In genomic region chr2:226358688-226359087, GRCh38 we compare ENCODE assay signal across 28 cellular contexts.
"Had no signal": no experiment of that assay in that cellular context is flagged by ENCODE, and none has a peak within 500 bp of the region (broad histone marks: within the 10 kb centered on the region; RNA-seq: fewer than 3 reads in every experiment).

No MANE protein-coding gene starts in this region.

- H3K9me3 ChIP-seq: lower lobe of right lung, neutrophil, right atrium auricular region, right lobe of liver, stomach, suprapubic skin, thoracic aorta, tibial artery, vagina had no signal

- H3K27ac Mint-ChIP-seq: naive thymus-derived CD8-positive, alpha-beta T cell; nephron; neural progenitor cell; progenitor cell of endocrine pancreas; stimulated activated naive B cell treated with anti-CD40 and anti-IgM and Interleukin-4, amounts not matched to agents 10 μg/mL and 1 μg/mL and 100 μg/mL, for 72 hours; type B pancreatic cell had no signal

- H3K4me1 ChIP-seq: lower lobe of right lung, parathyroid adenoma, right atrium auricular region, right lobe of liver, vagina had no signal

- H2AFZ ChIP-seq: neural progenitor cell, parathyroid adenoma had no signal

- H3K4me3 ChIP-seq: lower lobe of right lung, neural progenitor cell, right atrium auricular region, right lobe of liver, stomach, suprapubic skin, thoracic aorta, tibial artery, vagina had no signal

- H3K36me3 ChIP-seq: lower lobe of right lung, neural progenitor cell, neutrophil, right atrium auricular region, right lobe of liver, stomach, suprapubic skin, thoracic aorta, tibial artery, vagina had no signal

- H3K27me3 ChIP-seq: neural progenitor cell, right atrium auricular region, right lobe of liver, stomach, suprapubic skin, tibial artery, vagina had no signal

- H3K4me3 Mint-ChIP-seq: naive thymus-derived CD8-positive, alpha-beta T cell; nephron; neural progenitor cell; stimulated activated naive B cell treated with anti-CD40 and anti-IgM and Interleukin-4, amounts not matched to agents 10 μg/mL and 1 μg/mL and 100 μg/mL, for 72 hours; type B pancreatic cell had no signal

- ATAC-seq: left cardiac atrium; left lobe of liver; naive thymus-derived CD8-positive, alpha-beta T cell; right lobe of liver; stimulated activated naive B cell treated with anti-CD40 and anti-IgM and Interleukin-4, amounts not matched to agents 10 μg/mL and 1 μg/mL and 100 μg/mL, for 72 hours; stimulated activated naive CD8-positive, alpha-beta T cell treated with anti-CD3 and anti-CD28 coated beads, Interleukin-15, Interleukin-2, amounts not matched to agents 100 U/mL and 50 U/mL, for 24 hours had no signal

- H3K27ac ChIP-seq: lower lobe of right lung, neural progenitor cell, neutrophil, parathyroid adenoma, right atrium auricular region, right lobe of liver, stomach, suprapubic skin, thoracic aorta, tibial artery, vagina had no signal

- H3K79me2 ChIP-seq: parathyroid adenoma had no signal

- DNase-seq: hippocampal formation; kidney glomerular epithelial cell; left cardiac atrium; lower lobe of right lung; mammary epithelial cell; mesenchymal stem cell; naive thymus-derived CD8-positive, alpha-beta T cell; occipital lobe; right lobe of liver; stimulated activated CD4-positive, alpha-beta T cell treated with anti-CD3 and anti-CD28 coated beads, Interleukin-12 subunit alpha, Interleukin-12 subunit beta, amount 100 ng/mL, for 4 hours; stimulated activated CD4-positive, alpha-beta T cell treated with anti-CD3 and anti-CD28 coated beads, Interleukin-15, amount 100 ng/mL, for 24 hours; stimulated activated CD4-positive, alpha-beta T cell treated with anti-CD3 and anti-CD28 coated beads, Interleukin-2, amount 100 ng/mL, for 24 hours; stimulated activated CD4-positive, alpha-beta T cell treated with anti-CD3 and anti-CD28 coated beads, Interleukin-4, amount 100 ng/mL, for 1 hour; stimulated activated naive B cell treated with anti-CD40 and anti-IgM and Interleukin-4, amounts not matched to agents 10 μg/mL and 1 μg/mL and 100 μg/mL, for 72 hours; stimulated activated naive CD8-positive, alpha-beta T cell treated with anti-CD3 and anti-CD28 coated beads, Interleukin-15, Interleukin-2, amounts not matched to agents 100 U/mL and 50 U/mL, for 24 hours; stomach; tibial artery had no signal

- H3K27me3 Mint-ChIP-seq: progenitor cell of endocrine pancreas, type B pancreatic cell had no signal

- H3K36me3 Mint-ChIP-seq: naive thymus-derived CD8-positive, alpha-beta T cell; neural progenitor cell; stimulated activated naive B cell treated with anti-CD40 and anti-IgM and Interleukin-4, amounts not matched to agents 10 μg/mL and 1 μg/mL and 100 μg/mL, for 72 hours; type B pancreatic cell had no signal

- H3K9ac ChIP-seq: neural progenitor cell, parathyroid adenoma had no signal

- H3K4me2 ChIP-seq: neural progenitor cell had no signal

- H3K9me3 Mint-ChIP-seq: type B pancreatic cell had no signal
